23 cellular contexts compared by ENCODE assay signal in the genomic region with DNA sequence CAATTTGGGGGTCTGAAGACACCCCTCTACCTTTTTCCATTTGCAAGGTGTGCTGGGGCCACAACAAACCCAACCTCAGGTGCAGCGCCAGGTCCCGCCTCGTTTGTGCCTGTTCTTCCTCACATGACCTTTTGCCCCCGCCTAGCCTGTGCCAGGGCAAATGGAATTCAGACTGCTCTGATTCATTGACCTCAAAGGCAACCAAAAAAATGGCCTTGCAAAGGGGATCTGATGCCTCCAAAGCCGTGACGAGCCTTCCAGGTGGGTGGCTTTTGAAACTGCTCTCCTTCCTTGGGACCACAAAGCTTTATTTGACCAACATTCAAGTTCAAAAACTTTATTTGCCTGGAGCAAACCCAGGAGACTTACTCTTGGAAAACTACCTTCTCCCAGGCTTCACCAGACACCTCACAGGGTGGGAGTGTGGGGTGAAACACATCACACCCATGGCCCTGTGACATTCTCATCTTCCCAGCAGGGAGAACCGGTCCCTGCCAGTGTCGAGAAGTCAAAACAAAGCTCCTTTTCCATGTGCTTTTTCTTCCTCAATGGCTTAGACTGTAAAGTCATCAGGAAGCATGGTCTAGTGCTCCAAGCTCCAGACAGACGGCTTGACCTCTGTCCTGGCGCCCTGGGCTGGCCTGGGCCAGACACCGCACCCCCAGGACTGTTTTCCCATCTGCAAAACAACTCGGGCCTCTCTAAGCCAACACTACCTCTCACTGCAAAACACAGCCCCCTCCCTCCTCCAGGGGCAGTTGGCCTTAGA.
DNase-seq lines count a peak whose midpoint lies in the region; ATAC-seq, FAIRE-seq and TF ChIP-seq lines count a peak whose summit lies in the region.
"Had no signal": no experiment of that assay in that cellular context is flagged by ENCODE, and none has a peak within 500 bp of the region (broad histone marks: within the 10 kb centered on the region; RNA-seq: fewer than 3 reads in every experiment).

No MANE protein-coding gene starts in this region.

- no peaks in the 10 kb centered on the region for H3K27me3 Mint-ChIP-seq in MCF 10A (ENCODE audit: insufficient read depth, unreplicated experiment)

- H3K27ac ChIP-seq in breast epithelium = no peak overlapping the region
- no peak overlapping the region for H3K27ac ChIP-seq in H1 (ENCODE audit: low read depth, low read length)
- no peak overlapping the region for H3K27ac ChIP-seq in smooth muscle cell (ENCODE audit: low read depth)
- no peak overlapping the region for H3K27ac ChIP-seq in substantia nigra (ENCODE audit: low read depth, low read length, poor library complexity, severe bottlenecking)
- H3K27ac ChIP-seq: 22Rv1, body of pancreas, coronary artery, SJCRH30, WERI-Rb-1 had no signal

- peak overlapping the region; percentile 54 for H4K91ac ChIP-seq in H1 (replicated peaks; ENCODE audit: insufficient read length, low read length)

- no peak for ATAC-seq in GM19467 (IDR thresholded peaks at IDR 0.05; ENCODE audit: unreplicated experiment)
- ATAC-seq: activated T-cell treated with anti-CD3 and anti-CD28 coated beads, Interleukin-2, amount 50 U/mL, for 4 hours; body of pancreas had no signal

- no peak overlapping the region for H3K27ac Mint-ChIP-seq in MCF 10A (ENCODE audit: low read depth, unreplicated experiment)
- H3K27ac Mint-ChIP-seq: activated CD4-positive, alpha-beta memory T cell treated with anti-CD3 and anti-CD28 coated beads, Interleukin-2, amount 10 ng/mL, durations not matched to agents 7 days and 5 days; activated naive CD4-positive, alpha-beta T cell treated with anti-CD3 and anti-CD28 coated beads, Interleukin-2, amount 50 U/mL, for 24 hours had no signal

- H3K4me2 ChIP-seq in H1 (ENCODE audit: insufficient read depth in 1 of 2, low read depth in 2 of 2, low read length in 2 of 2) (no peak overlapping the region), smooth muscle cell (no peak overlapping the region)

- TF ChIP-seq CTCF in MCF 10A (IDR thresholded peaks at IDR 0.05; ENCODE audit: unreplicated experiment) (no peak), breast epithelium (IDR thresholded peaks at IDR 0.05) (no peak), H1 (IDR thresholded peaks at IDR 0.05; ENCODE audit: control extremely low read depth in 1 of 3, insufficient read depth in 1 of 3, low read depth in 1 of 3, low read length in 3 of 3) (no peak), smooth muscle cell (IDR thresholded peaks at IDR 0.05; ENCODE audit: borderline replicate concordance, insufficient read depth, poor library complexity, severe bottlenecking) (no peak)

- no peak for FAIRE-seq in H1 (lab: Jason Lieb, UNC)
- FAIRE-seq: kidney had no signal

- peak overlapping the region; percentile 81 for H2BK15ac ChIP-seq in H1 (ENCODE audit: low read length)

- H2BK20ac ChIP-seq in H1 (ENCODE audit: low read length) = 0 out of 2 replicates have a peak overlapping the region, but pooled peaks have one; percentile 32

- no peak overlapping the region for H2AK5ac ChIP-seq in H1 (ENCODE audit: low read depth, low read length)

- 0 out of 2 replicates have a peak overlapping the region, but pooled peaks have one; percentile 60 for H2BK12ac ChIP-seq in H1 (ENCODE audit: low read depth, low read length)

- H3K56ac ChIP-seq in H1 (replicated peaks; ENCODE audit: insufficient read length, low read depth, low read length) = no peak overlapping the region

- H4K20me1 ChIP-seq in H1 (replicated peaks in 1 of 2; ENCODE audit: control insufficient read depth in 1 of 2, insufficient read depth in 2 of 2, low read length in 2 of 2) (no peaks in the 10 kb centered on the region), smooth muscle cell (ENCODE audit: low read depth) (no peaks in the 10 kb centered on the region)

- no peak overlapping the region for H4K5ac ChIP-seq in H1 (ENCODE audit: insufficient read length, low read depth, low read length)

- H2AFZ ChIP-seq in H1 (ENCODE audit: low read length) (no peak overlapping the region), smooth muscle cell (ENCODE audit: low read depth) (no peak overlapping the region)

- no peak for TF ChIP-seq RAD21 in H1 (IDR thresholded peaks at IDR 0.05 in 1 of 2, conservative IDR thresholded peaks at IDR 0.05 in 1 of 2; ENCODE audit: low read depth in 2 of 2, low read length in 2 of 2)

- H3K79me1 ChIP-seq in H1 (ENCODE audit: low read depth, low read length) = no peaks in the 10 kb centered on the region

- TF ChIP-seq EP300 in H1 (IDR thresholded peaks at IDR 0.05; ENCODE audit: borderline replicate concordance in 1 of 2, low read depth in 2 of 2, low read length in 2 of 2) = no peak

- H3K9me3 ChIP-seq in breast epithelium (no peaks in the 10 kb centered on the region), H1 (ENCODE audit: insufficient read depth in 2 of 2, low read depth in 1 of 2, low read length in 1 of 2) (0 out of 4 replicates have a peak, but pooled peaks cover 0 to 3% of the 10 kb centered on the region in 2 experiments), smooth muscle cell (replicated peaks; ENCODE audit: low read depth) (no peaks in the 10 kb centered on the region)
- H3K9me3 ChIP-seq: body of pancreas, SJCRH30 had no signal

- no peaks in the 10 kb centered on the region for H3F3A ChIP-seq in smooth muscle cell (ENCODE audit: low read depth)

- no peak overlapping the region for H3K23ac ChIP-seq in H1 (ENCODE audit: insufficient read length)

- no peak overlapping the region for H3K4me3 Mint-ChIP-seq in MCF 10A (ENCODE audit: unreplicated experiment)
- H3K4me3 Mint-ChIP-seq: activated CD4-positive, alpha-beta memory T cell treated with anti-CD3 and anti-CD28 coated beads, Interleukin-2, amount 10 ng/mL, durations not matched to agents 7 days and 5 days; activated naive CD4-positive, alpha-beta T cell treated with anti-CD3 and anti-CD28 coated beads, Interleukin-2, amount 50 U/mL, for 24 hours; activated T-cell treated with anti-CD3 and anti-CD28 coated beads, Interleukin-2, amount 50 U/mL, for 4 hours had no signal

- H3K9ac ChIP-seq in H1 (replicated peaks in 1 of 4; ENCODE audit: extremely low read depth in 1 of 4, low read depth in 3 of 4, low read length in 3 of 4) (no peak overlapping the region), smooth muscle cell (ENCODE audit: low read depth) (no peak overlapping the region)

- no TSS peak for BruUV-seq in MCF 10A (replicated peaks; lab: Mats Ljungman, UMichigan)

- peak overlapping the region; percentile 75 for H4K8ac ChIP-seq in H1 (ENCODE audit: extremely low read depth, insufficient read depth, low read length)

- no peaks in the 10 kb centered on the region for H3K36me3 ChIP-seq in breast epithelium
- no peaks in the 10 kb centered on the region for H3K36me3 ChIP-seq in H1 (ENCODE audit: control insufficient read depth in 2 of 4, insufficient read depth in 4 of 4, low read length in 3 of 4)
- no peaks in the 10 kb centered on the region for H3K36me3 ChIP-seq in smooth muscle cell (ENCODE audit: low read depth)
- H3K36me3 ChIP-seq: SJCRH30, WERI-Rb-1 had no signal

- H3K14ac ChIP-seq in H1 (ENCODE audit: insufficient read length) = no peak overlapping the region

- H3K4me1 Mint-ChIP-seq in MCF 10A (ENCODE audit: insufficient read depth, unreplicated experiment) = peaks cover 9% of the 10 kb centered on the region
- H3K4me1 Mint-ChIP-seq: activated naive CD4-positive, alpha-beta T cell treated with anti-CD3 and anti-CD28 coated beads, Interleukin-2, amount 50 U/mL, for 24 hours had no signal

- no peaks in the 10 kb centered on the region for H3K23me2 ChIP-seq in H1 (ENCODE audit: low read depth, low read length)

- H3K4ac ChIP-seq in H1 (replicated peaks; ENCODE audit: insufficient read length, low read depth, low read length) = no peak overlapping the region

- H3K18ac ChIP-seq in H1 (ENCODE audit: extremely low read depth, low read length) = no peak overlapping the region

- H3K9me3 Mint-ChIP-seq in MCF 10A (ENCODE audit: unreplicated experiment) = no peaks in the 10 kb centered on the region
- H3K9me3 Mint-ChIP-seq: activated CD4-positive, alpha-beta memory T cell treated with anti-CD3 and anti-CD28 coated beads, Interleukin-2, amount 10 ng/mL, durations not matched to agents 7 days and 5 days; activated naive CD4-positive, alpha-beta T cell treated with anti-CD3 and anti-CD28 coated beads, Interleukin-2, amount 50 U/mL, for 24 hours; activated T-cell treated with anti-CD3 and anti-CD28 coated beads, Interleukin-2, amount 50 U/mL, for 4 hours had no signal

- intact Hi-C loops in MCF 10A (cut with micrococcal nuclease) (no loop called here), breast epithelium (cut with DNase I; ENCODE audit: low total_unique reads) (no loop called here)

- peak; percentile 11 for DNase-seq in MCF 10A (ENCODE audit: unreplicated experiment)
- no peak for DNase-seq in breast epithelium (ENCODE audit: low spot score in 2 of 2)
- no peak for DNase-seq in H1 (ENCODE audit: low read depth in 1 of 2, low spot score in 2 of 2)
- peak; percentile 34 for DNase-seq in mucosa of gallbladder (ENCODE audit: low spot score)
- DNase-seq in smooth muscle cell (lab: John Stamatoyannopoulos, UW; ENCODE audit: unreplicated experiment) = no peak
- no peak for DNase-seq in substantia nigra (lab: John Stamatoyannopoulos, UW)
- DNase-seq in NCI-H146 treated with DMSO at 0.1 percent for 48 hours (lab: John Stamatoyannopoulos, UW; ENCODE audit: unreplicated experiment) = no peak
- DNase-seq: activated CD4-positive, alpha-beta memory T cell treated with anti-CD3 and anti-CD28 coated beads, Interleukin-2, amount 10 ng/mL, durations not matched to agents 7 days and 5 days; activated T-cell treated with anti-CD3 and anti-CD28 coated beads, Interleukin-2, amount 50 U/mL, for 4 hours; GDM1; hypothalamus; kidney; NCI-H2081; NCI-H526 treated with DMSO at 0.1 percent for 48 hours; stimulated activated CD4-positive, alpha-beta T cell treated with anti-CD3 and anti-CD28 coated beads, Interleukin-4, amount 100 ng/mL, for 24 hours; T-helper 2 cell had no signal

- H3K79me2 ChIP-seq in H1 (ENCODE audit: control insufficient read depth in 1 of 2, insufficient read depth in 2 of 2, low read length in 2 of 2) = no peaks in the 10 kb centered on the region
- no peaks in the 10 kb centered on the region for H3K79me2 ChIP-seq in smooth muscle cell (ENCODE audit: low read depth)

- WGBS in H1 (ENCODE audit: extremely low coverage in 1 of 2, insufficient coverage in 1 of 2, insufficient read length in 1 of 2, insufficient replicate concordance in 2 of 2, low coverage in 1 of 2, low lambda C conversion rate in 2 of 2, missing lambda C conversion rate in 1 of 2), 2 experiments = 81% methylated on average over 12 of the region's 12 CpGs; no CpG with 5 or more reads in 1 of the 2 experiments
- WGBS in smooth muscle cell (ENCODE audit: low lambda C conversion rate) = 72% methylated on average over 12 of the region's 12 CpGs

- H2BK5ac ChIP-seq in H1 (ENCODE audit: low read depth, low read length) = no peak overlapping the region; the same call in 1 of the 2 replicates

- H3K4me1 ChIP-seq in breast epithelium (no peaks in the 10 kb centered on the region), H1 (replicated peaks in 1 of 4; ENCODE audit: control insufficient read depth in 3 of 4, insufficient read depth in 4 of 4, low read length in 3 of 4) (peaks cover 0 to 12% (median 8%) of the 10 kb centered on the region in 4 experiments), smooth muscle cell (ENCODE audit: low read depth) (peaks cover 22% of the 10 kb centered on the region)

- TF ChIP-seq POLR2A in breast epithelium (IDR thresholded peaks at IDR 0.05) = no peak
- TF ChIP-seq POLR2A in H1 (IDR thresholded peaks at IDR 0.05; ENCODE audit: control extremely low read depth in 1 of 2, low read depth in 2 of 2, low read length in 2 of 2) = no peak

- H3K36me3 Mint-ChIP-seq in MCF 10A (ENCODE audit: insufficient read depth, unreplicated experiment) = no peaks in the 10 kb centered on the region
- H3K36me3 Mint-ChIP-seq: activated naive CD4-positive, alpha-beta T cell treated with anti-CD3 and anti-CD28 coated beads, Interleukin-2, amount 50 U/mL, for 24 hours had no signal

- no peaks in the 10 kb centered on the region for H3K27me3 ChIP-seq in breast epithelium
- no peaks in the 10 kb centered on the region; a peak in 2 of 7 replicates for H3K27me3 ChIP-seq in H1 (replicated peaks in 1 of 4; ENCODE audit: control insufficient read depth in 3 of 4, extremely low read depth in 1 of 4, insufficient read depth in 3 of 4, low read length in 3 of 4)
- no peaks in the 10 kb centered on the region for H3K27me3 ChIP-seq in smooth muscle cell (ENCODE audit: low read depth)
- H3K27me3 ChIP-seq: body of pancreas, SJCRH30 had no signal

- no peak overlapping the region for H3K4me3 ChIP-seq in breast epithelium
- H3K4me3 ChIP-seq in H1 (ENCODE audit: extremely low read depth in 1 of 4, insufficient read depth in 2 of 4, low read depth in 3 of 4, low read length in 4 of 4) = no peak overlapping the region
- no peak overlapping the region for H3K4me3 ChIP-seq in smooth muscle cell
- H3K4me3 ChIP-seq: body of pancreas, coronary artery, SJCRH30 had no signal

- CTCF ChIA-PET in MCF 10A (lab: Yijun Ruan, JAX) = interaction anchor here (0.7 kb wide), 1 partner anchor 22 kb away, joined by 3 read pairs; no protein-coding TSS in a partner anchor
- CTCF ChIA-PET in H1 (lab: Charles Lee; ENCODE audit: partially characterized antibody) = interaction anchor here (0.6 to 1.0 kb wide), 2 partner anchors 155 to 252 kb away, joined by 3 read pairs; no protein-coding TSS in a partner anchor

- POLR2A ChIA-PET in MCF 10A (lab: Yijun Ruan, JAX) = interaction anchor here (0.6 kb wide), 1 partner anchor 105 kb away, joined by 3 read pairs; no protein-coding TSS in a partner anchor
- POLR2A ChIA-PET in H1 (lab: Charles Lee; ENCODE audit: partially characterized antibody) = interaction anchor here (0.8 to 1.1 kb wide), 2 partner anchors 20 to 968 kb away, joined by 3 read pairs; no protein-coding TSS in a partner anchor

- peak overlapping the region; percentile 41 for H2BK120ac ChIP-seq in H1 (replicated peaks; ENCODE audit: low read depth, low read length)

Comparison
In these comparisons a context has a peak if more than half of its experiments do, and no peak if none do; other contexts are left out.
1. DNase-seq: peak in MCF 10A (single experiment) and mucosa of gallbladder (single experiment); none in breast epithelium (0 of 2), H1 (0 of 2), smooth muscle cell (single experiment), substantia nigra (0 of 49) and NCI-H146 treated with DMSO at 0.1 percent for 48 hours (single experiment).